14 cellular contexts compared by ENCODE assay signal in genomic region chr2:173150087-173150486, GRCh38.
A peak's percentile ranks its signal among the peaks of the same experiment; 100 is the strongest.
DNase-seq lines count a peak whose midpoint lies in the region; ATAC-seq and TF ChIP-seq lines count a peak whose summit lies in the region.
"Had no signal": no experiment of that assay in that cellular context is flagged by ENCODE, and none has a peak within 500 bp of the region (broad histone marks: within the 10 kb centered on the region; RNA-seq: fewer than 3 reads in every experiment).

No MANE protein-coding gene starts in this region.

- peaks cover 10% of the 10 kb centered on the region for H3K36me3 ChIP-seq in MG63
- H3K36me3 ChIP-seq in osteoblast (ENCODE audit: insufficient read depth, low read length) = no peaks in the 10 kb centered on the region
- H3K36me3 ChIP-seq: upper lobe of left lung had no signal

- H3K4me1 Mint-ChIP-seq in activated CD4-positive, alpha-beta T cell treated with anti-CD3 and anti-CD28 coated beads, Interleukin-2, amount 10 ng/mL, durations not matched to agents 24 days and 14 days = peaks cover 51% of the 10 kb centered on the region
- peaks cover 29% of the 10 kb centered on the region for H3K4me1 Mint-ChIP-seq in central memory CD8-positive, alpha-beta T cell
- peaks cover 17% of the 10 kb centered on the region for H3K4me1 Mint-ChIP-seq in Calu3 (ENCODE audit: low read depth, unreplicated experiment)

- H3K27ac ChIP-seq in osteoblast (ENCODE audit: low read depth, low read length) = peak overlapping the region; percentile 3
- H3K27ac ChIP-seq: upper lobe of left lung had no signal

- H3K79me2 ChIP-seq in osteoblast (ENCODE audit: insufficient read depth, low read length) = peaks cover 62% of the 10 kb centered on the region

- ATAC-seq in central memory CD8-positive, alpha-beta T cell (replicated peaks; ENCODE audit: extremely low read depth, poor library complexity, severe bottlenecking) = no peak
- ATAC-seq: esophagus mucosa had no signal

- POLR2A ChIA-PET in GM10248 (lab: Yijun Ruan, JAX) = no interaction called here

- H3K4me1 ChIP-seq in osteoblast (ENCODE audit: insufficient read depth, low read length) = peaks cover 57% of the 10 kb centered on the region

- peak overlapping the region; percentile 22 for H3K4me3 Mint-ChIP-seq in activated CD4-positive, alpha-beta T cell treated with anti-CD3 and anti-CD28 coated beads, Interleukin-2, amount 10 ng/mL, durations not matched to agents 24 days and 14 days
- peak overlapping the region; percentile 31 for H3K4me3 Mint-ChIP-seq in central memory CD8-positive, alpha-beta T cell
- H3K4me3 Mint-ChIP-seq in Calu3 (ENCODE audit: low read depth, unreplicated experiment) = no peak overlapping the region
- H3K4me3 Mint-ChIP-seq: naive B cell had no signal

- intact Hi-C loops in activated CD4-positive, alpha-beta T cell treated with anti-CD3 and anti-CD28 coated beads, Interleukin-2, amount 10 ng/mL, durations not matched to agents 24 days and 14 days (cut with micrococcal nuclease) = loop anchor here (5.0 kb wide), 1 partner anchor 137 kb away; no protein-coding TSS in a partner anchor
- intact Hi-C loops in Calu3 (cut with micrococcal nuclease; ENCODE audit: unreplicated experiment) = no loop called here

- no TSS peak for BruUV-seq in Calu3 (replicated peaks; lab: Mats Ljungman, UMichigan)

- H3K9me3 ChIP-seq in MG63 = no peaks in the 10 kb centered on the region; the same call in 1 of the 2 replicates
- H3K9me3 ChIP-seq in osteoblast (ENCODE audit: low read depth, low read length) = no peaks in the 10 kb centered on the region
- H3K9me3 ChIP-seq: upper lobe of left lung had no signal

- H3K27ac Mint-ChIP-seq in activated CD4-positive, alpha-beta T cell treated with anti-CD3 and anti-CD28 coated beads, Interleukin-2, amount 10 ng/mL, durations not matched to agents 24 days and 14 days = peak overlapping the region; percentile 88
- H3K27ac Mint-ChIP-seq in central memory CD8-positive, alpha-beta T cell (ENCODE audit: low read depth) = peak overlapping the region; percentile 89
- H3K27ac Mint-ChIP-seq in Calu3 (ENCODE audit: unreplicated experiment) = no peak overlapping the region

- CTCF ChIA-PET in GM10248 (lab: Yijun Ruan, JAX) = interaction anchor here (1.0 to 1.7 kb wide), 4 partner anchors 13 to 31 kb away, joined by 3 to 4 read pairs (median 4); no protein-coding TSS in a partner anchor
- CTCF ChIA-PET in Calu3 (lab: Charles Lee) = no interaction called here

- peaks cover 5% of the 10 kb centered on the region for H3K9me3 Mint-ChIP-seq in activated CD4-positive, alpha-beta T cell treated with anti-CD3 and anti-CD28 coated beads, Interleukin-2, amount 10 ng/mL, durations not matched to agents 24 days and 14 days
- peaks cover 5% of the 10 kb centered on the region for H3K9me3 Mint-ChIP-seq in central memory CD8-positive, alpha-beta T cell
- H3K9me3 Mint-ChIP-seq in Calu3 (ENCODE audit: low read depth, unreplicated experiment) = no peaks in the 10 kb centered on the region
- H3K9me3 Mint-ChIP-seq: naive B cell had no signal

- H3K27me3 ChIP-seq in MG63 (no peaks in the 10 kb centered on the region), osteoblast (ENCODE audit: insufficient read depth, low read length) (no peaks in the 10 kb centered on the region)
- H3K27me3 ChIP-seq: upper lobe of left lung had no signal

- no peaks in the 10 kb centered on the region for H4K20me1 ChIP-seq in osteoblast (ENCODE audit: insufficient read depth, low read length)

- DNase-seq in activated CD4-positive, alpha-beta T cell treated with anti-CD3 and anti-CD28 coated beads, Interleukin-2, amount 10 ng/mL, durations not matched to agents 24 days and 14 days = no peak
- DNase-seq in activated CD4-positive, alpha-beta T cell treated with anti-CD3 and anti-CD28 coated beads, Interleukin-2, amount 50 U/mL, for 48 hours = no peak
- DNase-seq in MG63 = peak; percentile 5
- DNase-seq in central memory CD8-positive, alpha-beta T cell (ENCODE audit: low spot score in 2 of 2) = no peak
- DNase-seq in osteoblast (ENCODE audit: insufficient read length, low spot score, missing footprints) = no peak
- DNase-seq in GM10248 (ENCODE audit: extremely low spot score) = no peak
- no peak for DNase-seq in stimulated activated CD4-positive, alpha-beta T cell treated with anti-CD3 and anti-CD28 coated beads, Interleukin-2, amount 100 ng/mL, for 48 hours
- DNase-seq in Calu3 = no peak
- DNase-seq: islet precursor cell, KBM-7, naive B cell, NCI-H2029, upper lobe of left lung had no signal

- H3K4me3 ChIP-seq in MG63 (no peak overlapping the region), osteoblast (ENCODE audit: insufficient read depth, low read length) (no peak overlapping the region)
- H3K4me3 ChIP-seq: upper lobe of left lung had no signal

- TF ChIP-seq CTCF in osteoblast (IDR thresholded peaks at IDR 0.05; ENCODE audit: extremely low read depth, low read depth, low read length) (no peak), GM10248 (IDR thresholded peaks at IDR 0.05; ENCODE audit: control extremely low read depth, extremely low read depth, low read depth, missing control alignments) (no peak), Calu3 (IDR thresholded peaks at IDR 0.05; ENCODE audit: unreplicated experiment) (no peak)

- no peak overlapping the region for H2AFZ ChIP-seq in osteoblast (ENCODE audit: low read length)

- peaks cover 6% of the 10 kb centered on the region for H3K36me3 Mint-ChIP-seq in activated CD4-positive, alpha-beta T cell treated with anti-CD3 and anti-CD28 coated beads, Interleukin-2, amount 10 ng/mL, durations not matched to agents 24 days and 14 days (ENCODE audit: low read depth)
- no peaks in the 10 kb centered on the region for H3K36me3 Mint-ChIP-seq in central memory CD8-positive, alpha-beta T cell (ENCODE audit: insufficient read depth)
- H3K36me3 Mint-ChIP-seq in Calu3 (ENCODE audit: insufficient read depth, unreplicated experiment) = no peaks in the 10 kb centered on the region
- H3K36me3 Mint-ChIP-seq: naive B cell had no signal

- H3K4me2 ChIP-seq in osteoblast (ENCODE audit: insufficient read depth, low read length) = peak overlapping the region; percentile 23

- H3K27me3 Mint-ChIP-seq in activated CD4-positive, alpha-beta T cell treated with anti-CD3 and anti-CD28 coated beads, Interleukin-2, amount 10 ng/mL, durations not matched to agents 24 days and 14 days = no peaks in the 10 kb centered on the region
- no peaks in the 10 kb centered on the region for H3K27me3 Mint-ChIP-seq in central memory CD8-positive, alpha-beta T cell
- H3K27me3 Mint-ChIP-seq in Calu3 (ENCODE audit: unreplicated experiment) = no peaks in the 10 kb centered on the region
- H3K27me3 Mint-ChIP-seq: naive B cell had no signal
